In genomic region chr2:98674233-98674964, GRCh38 we compare ENCODE assay signal across 1 cellular context.
TF ChIP-seq lines count a peak whose summit lies in the region.

No MANE protein-coding gene starts in this region.

TF ChIP-seq in WTC11, 78 proteins besides CTCF, POLR2A, EP300 and RAD21:
- no peak for TF ChIP-seq KAT7 (CRISPR knock-in tag; IDR thresholded peaks at IDR 0.05; ENCODE audit: borderline replicate concordance)
- TF ChIP-seq MYBL2 (CRISPR knock-in tag; IDR thresholded peaks at IDR 0.05) = no peak
- TF ChIP-seq NFATC4 (CRISPR knock-in tag; IDR thresholded peaks at IDR 0.05) = no peak
- no peak for TF ChIP-seq NFYB (CRISPR knock-in tag; conservative IDR thresholded peaks at IDR 0.05; ENCODE audit: low read depth)
- no peak for TF ChIP-seq CDX4 (CRISPR knock-in tag; IDR thresholded peaks at IDR 0.05; ENCODE audit: borderline replicate concordance)
- TF ChIP-seq MXD4 (CRISPR knock-in tag; IDR thresholded peaks at IDR 0.05; ENCODE audit: borderline replicate concordance) = no peak
- TF ChIP-seq ZNF317 (CRISPR knock-in tag; IDR thresholded peaks at IDR 0.05; ENCODE audit: borderline replicate concordance, low read depth) = no peak
- no peak for TF ChIP-seq ZNF425 (CRISPR knock-in tag; conservative IDR thresholded peaks at IDR 0.05)
- no peak for TF ChIP-seq JAZF1 (CRISPR knock-in tag; IDR thresholded peaks at IDR 0.05)
- no peak for TF ChIP-seq PRRX2 (CRISPR knock-in tag; IDR thresholded peaks at IDR 0.05)
- no peak for TF ChIP-seq AR (CRISPR knock-in tag; IDR thresholded peaks at IDR 0.05)
- TF ChIP-seq STAT6 (CRISPR knock-in tag; conservative IDR thresholded peaks at IDR 0.05; ENCODE audit: low read depth) = no peak
- no peak for TF ChIP-seq ARID4B (CRISPR knock-in tag; IDR thresholded peaks at IDR 0.05; ENCODE audit: borderline replicate concordance)
- no peak for TF ChIP-seq GABPB1 (CRISPR knock-in tag; IDR thresholded peaks at IDR 0.05)
- no peak for TF ChIP-seq E2F4 (CRISPR knock-in tag; IDR thresholded peaks at IDR 0.05; ENCODE audit: borderline replicate concordance, low read depth)
- TF ChIP-seq ETV6 (CRISPR knock-in tag; IDR thresholded peaks at IDR 0.05) = no peak
- TF ChIP-seq ZNF396 (CRISPR knock-in tag; IDR thresholded peaks at IDR 0.05; ENCODE audit: borderline replicate concordance) = no peak
- TF ChIP-seq FOXP4 (CRISPR knock-in tag; IDR thresholded peaks at IDR 0.05) = no peak
- no peak for TF ChIP-seq ESRRA (CRISPR knock-in tag; IDR thresholded peaks at IDR 0.05; ENCODE audit: borderline replicate concordance)
- TF ChIP-seq CREB1 (CRISPR knock-in tag; IDR thresholded peaks at IDR 0.05) = no peak
